Comparison of ENCODE assay signal across 19 cellular contexts in the genomic region with DNA sequence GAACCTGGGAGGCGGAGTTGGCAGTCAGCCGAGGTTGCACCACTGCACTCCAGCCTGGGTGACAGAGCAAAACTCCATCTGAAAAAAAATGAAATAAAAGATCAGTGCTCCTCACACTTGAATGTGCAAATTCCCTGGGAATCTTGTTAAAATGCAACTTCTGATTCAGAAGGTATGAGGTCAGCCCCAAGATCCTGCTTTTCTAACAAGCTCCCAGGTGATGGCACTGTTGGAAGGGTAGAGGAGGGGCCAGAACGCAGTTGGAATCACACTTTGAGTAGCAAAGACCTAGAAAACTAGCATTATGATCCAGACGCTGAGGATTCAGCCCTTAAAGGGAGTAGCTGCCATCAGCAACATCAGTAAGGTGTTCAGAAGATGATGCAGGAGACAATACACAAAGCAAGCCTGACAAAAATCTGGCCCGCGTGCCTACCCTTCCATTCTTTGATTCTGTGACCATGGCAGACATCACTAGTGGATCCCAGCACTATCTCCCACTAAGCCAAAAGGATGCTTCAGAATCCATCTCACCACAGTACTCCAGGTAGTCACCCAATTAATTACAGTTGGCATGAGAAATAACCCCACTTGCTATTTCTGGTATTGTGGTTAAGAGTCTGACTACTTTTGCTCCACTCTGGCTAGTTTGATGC. TPM values are rescaled to one million over a fixed set of nuclear protein-coding genes. Genes with fewer than 3 reads are reported as not detected.
DNase-seq lines count a peak whose midpoint lies in the region; ATAC-seq and TF ChIP-seq lines count a peak whose summit lies in the region.
"Had no signal": no experiment of that assay in that cellular context is flagged by ENCODE, and none has a peak within 500 bp of the region (broad histone marks: within the 10 kb centered on the region; RNA-seq: fewer than 3 reads in every experiment).

No MANE protein-coding gene starts in this region.

- H3K27me3 ChIP-seq in foreskin keratinocyte, result peaks cover 6% of the 10 kb centered on the region
- H3K27me3 ChIP-seq: uterus had no signal

- peaks cover 5% of the 10 kb centered on the region for H3K4me1 ChIP-seq in foreskin keratinocyte
- H3K4me1 ChIP-seq: uterus had no signal

- H3K27ac ChIP-seq in 22Rv1 (no peak overlapping the region), foreskin keratinocyte (no peak overlapping the region)
- H3K27ac ChIP-seq: uterus had no signal

- peak; percentile 32 for DNase-seq in EH (ENCODE audit: low read depth)
- DNase-seq in RKO (ENCODE audit: low spot score), result peak; percentile 21
- peak in 1 of 2 donors; percentile 9 for DNase-seq in foreskin keratinocyte
- DNase-seq in activated gamma-delta T cell treated with Interleukin-2 at 50 U/mL for 16 hours, result no peak
- DNase-seq in activated naive CD4-positive, alpha-beta T cell treated with anti-CD3 and anti-CD28 coated beads, Interleukin-2, amount 50 U/mL, for 16 hours, result no peak
- DNase-seq in medulla oblongata (ENCODE audit: extremely low spot score), result no peak
- DNase-seq: activated CD8-positive, alpha-beta T cell treated with anti-CD3 and anti-CD28 coated beads, Interleukin-2, amount 10 ng/mL, durations not matched to agents 7 days and 5 days; amniotic stem cell; KBM-7; natural killer cell; NCI-H1092 treated with DMSO at 0.1 percent for 48 hours; Right ventricle myocardium superior; stimulated activated naive CD8-positive, alpha-beta T cell treated with anti-CD3 and anti-CD28 coated beads, Interleukin-15, amount 100 ng/mL, for 72 hours; uterus had no signal

- peak; percentile 44 for TF ChIP-seq CTCF in 22Rv1 (IDR thresholded peaks at IDR 0.05)
- TF ChIP-seq CTCF in foreskin keratinocyte (conservative IDR thresholded peaks at IDR 0.05), result peak; percentile 44

- no peak for ATAC-seq in foreskin keratinocyte
- no peak for ATAC-seq in GM21381 (IDR thresholded peaks at IDR 0.05; ENCODE audit: unreplicated experiment)
- ATAC-seq: activated CD8-positive, alpha-beta T cell treated with anti-CD3 and anti-CD28 coated beads, Interleukin-2, amount 10 ng/mL, durations not matched to agents 7 days and 5 days; natural killer cell; stimulated activated naive CD8-positive, alpha-beta T cell treated with anti-CD3 and anti-CD28 coated beads, Interleukin-15, amount 100 ng/mL, for 72 hours had no signal

RNA-seq across cellular contexts. Expression of a gene that starts 33.1 kb away (rescaled TPM):
- total RNA-seq in foreskin keratinocyte, result 0.14 and 0.24 TPM in 2 replicates
- 0.02 and 0.03 TPM in 2 replicates for polyA plus RNA-seq in foreskin keratinocyte
- total RNA-seq: cerebellum, lung microvascular endothelial cell, natural killer cell, pulmonary artery endothelial cell, Right ventricle myocardium superior had no signal

Comparison
In these comparisons a context has a peak if more than half of its experiments do, and no peak if none do; other contexts are left out.
1. DNase-seq: peak in EH (single experiment) and RKO (single experiment); none in activated gamma-delta T cell treated with Interleukin-2 at 50 U/mL for 16 hours (single experiment), activated naive CD4-positive, alpha-beta T cell treated with anti-CD3 and anti-CD28 coated beads, Interleukin-2, amount 50 U/mL, for 16 hours (single experiment) and medulla oblongata (single experiment).